18 cellular contexts compared by ENCODE assay signal in the genomic region with DNA sequence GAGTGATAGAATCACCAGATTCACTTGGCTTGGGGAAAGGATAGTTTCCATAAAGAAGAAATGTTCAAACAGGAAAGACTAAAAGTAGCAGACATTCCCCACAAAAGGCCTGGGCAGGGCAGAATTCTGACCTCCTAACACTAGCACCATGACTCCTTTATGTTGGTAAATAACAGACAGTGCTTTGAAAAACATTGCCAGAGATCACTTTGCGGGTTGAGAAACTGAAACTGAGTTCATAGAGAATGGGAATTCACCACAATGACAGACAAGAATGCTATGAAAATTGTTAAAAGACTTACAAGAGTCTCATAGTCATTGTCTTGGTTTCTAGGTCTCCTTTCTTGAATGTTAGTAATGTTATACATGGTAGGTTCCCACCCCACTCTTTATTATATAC.
A peak's percentile ranks its signal among the peaks of the same experiment; 100 is the strongest.
DNase-seq lines count a peak whose midpoint lies in the region; ATAC-seq, FAIRE-seq and TF ChIP-seq lines count a peak whose summit lies in the region.
"Had no signal": no experiment of that assay in that cellular context is flagged by ENCODE, and none has a peak within 500 bp of the region (broad histone marks: within the 10 kb centered on the region; RNA-seq: fewer than 3 reads in every experiment).

No MANE protein-coding gene starts in this region.

- in situ Hi-C loops in G401 (cut with HindIII; ENCODE audit: low sequenced_read_pairs) = no loop called here

- H3K9me3 ChIP-seq in ectodermal cell (ENCODE audit: control insufficient read depth, low read length) = no peaks in the 10 kb centered on the region
- no peaks in the 10 kb centered on the region for H3K9me3 ChIP-seq in lower lobe of right lung
- H3K9me3 ChIP-seq: pancreas had no signal

- no peak for TF ChIP-seq CTCF in lower lobe of right lung (IDR thresholded peaks at IDR 0.05)

- H3K27me3 ChIP-seq in ectodermal cell (ENCODE audit: control insufficient read depth, insufficient read depth, low read length, poor library complexity, severe bottlenecking) = no peaks in the 10 kb centered on the region
- H3K27me3 ChIP-seq in lower lobe of right lung (ENCODE audit: low read depth) = no peaks in the 10 kb centered on the region
- H3K27me3 ChIP-seq: pancreas had no signal

- H3K4me3 ChIP-seq in ectodermal cell (ENCODE audit: insufficient read depth, low read depth, low read length) = no peak overlapping the region
- H3K4me3 ChIP-seq in lower lobe of right lung = no peak overlapping the region
- H3K4me3 ChIP-seq: heart left ventricle, pancreas, skin epidermis had no signal

- H3K4me1 ChIP-seq in ectodermal cell (ENCODE audit: control insufficient read depth, insufficient read depth, low read length) (peaks cover 14% of the 10 kb centered on the region), lower lobe of right lung (no peaks in the 10 kb centered on the region)
- H3K4me1 ChIP-seq: heart left ventricle, pancreas had no signal

- no peaks in the 10 kb centered on the region for H3K36me3 ChIP-seq in ectodermal cell (ENCODE audit: control insufficient read depth, insufficient read depth, low read length)
- H3K36me3 ChIP-seq in lower lobe of right lung = no peaks in the 10 kb centered on the region
- H3K36me3 ChIP-seq: heart left ventricle, pancreas had no signal

- intact Hi-C loops in lower lobe of right lung (cut with DNase I) = no loop called here

- peak; percentile 49 for FAIRE-seq in GM18507 (lab: Jason Lieb, UNC)
- FAIRE-seq: pancreas had no signal

- H3K27ac ChIP-seq in ectodermal cell (ENCODE audit: insufficient read depth, low read depth, low read length, poor library complexity, severe bottlenecking) = peak overlapping the region; percentile 12
- H3K27ac ChIP-seq in lower lobe of right lung = no peak overlapping the region
- H3K27ac ChIP-seq: heart left ventricle, pancreas, skin epidermis had no signal

- WGBS in ectodermal cell, 2 experiments = 8 to 13% methylated on average over 1 of the region's 1 CpG

- ATAC-seq in GM21423 (IDR thresholded peaks at IDR 0.05; ENCODE audit: unreplicated experiment) (peak; percentile 53), HG03378 (IDR thresholded peaks at IDR 0.05; ENCODE audit: unreplicated experiment) (peak; percentile 61), lower lobe of right lung (no peak)
- ATAC-seq: heart left ventricle, pancreas had no signal

- no peak for DNase-seq in GM18507 (ENCODE audit: extremely low spot score, insufficient read length, low read depth)
- DNase-seq in stimulated activated CD4-positive, alpha-beta T cell treated with anti-CD3 and anti-CD28 coated beads, Interleukin-12 subunit alpha, Interleukin-12 subunit beta, amount 100 ng/mL, for 4 hours = no peak
- DNase-seq in G401 (ENCODE audit: low spot score) = no peak
- DNase-seq in NCI-H1417 (lab: John Stamatoyannopoulos, UW) = no peak
- no peak for DNase-seq in lower lobe of right lung
- DNase-seq: amygdala; effector memory CD4-positive, alpha-beta T cell; EL; heart left ventricle; KG1; naive B cell; NK-92 treated with Interleukin-12 subunit alpha and Interleukin-12 subunit beta, amount 100 ng/mL, for 24 hours; pancreas; SW 1271 had no signal

Comparison
In these comparisons a context has a peak if more than half of its experiments do, and no peak if none do; other contexts are left out.
1. ATAC-seq: peak in GM21423 (single experiment) and HG03378 (single experiment); none in lower lobe of right lung (0 of 2).